31 cellular contexts compared by ENCODE assay signal in genomic region chr10:92384741-92385140, GRCh38.
"Had no signal": no experiment of that assay in that cellular context is flagged by ENCODE, and none has a peak within 500 bp of the region (broad histone marks: within the 10 kb centered on the region; RNA-seq: fewer than 3 reads in every experiment).

No MANE protein-coding gene starts in this region.

- H3K27ac ChIP-seq: adrenal gland, body of pancreas, esophagus muscularis mucosa, foreskin keratinocyte, gastrocnemius medialis, heart left ventricle, WERI-Rb-1 had no signal

- H3K4me1 ChIP-seq: adrenal gland, body of pancreas, esophagus muscularis mucosa, foreskin keratinocyte, gastrocnemius medialis had no signal

- H3K4me3 ChIP-seq: adrenal gland, body of pancreas, esophagus muscularis mucosa, gastrocnemius medialis, heart left ventricle had no signal

- H3K27me3 ChIP-seq: adrenal gland, esophagus muscularis mucosa, gastrocnemius medialis, heart left ventricle had no signal

- H3K9me3 ChIP-seq: adrenal gland, body of pancreas, esophagus muscularis mucosa, gastrocnemius medialis, heart left ventricle had no signal

- DNase-seq: activated B cell treated with CpG ODN at 0.5 μM for 24 hours; activated CD4-positive, alpha-beta T cell treated with anti-CD3 and anti-CD28 coated beads for 48 hours; activated CD4-positive, alpha-beta T cell treated with anti-CD3 and anti-CD28 coated beads, Interleukin-2, amount 50 U/mL, for 1 hour; activated CD4-positive, alpha-beta T cell treated with anti-CD3 and anti-CD28 coated beads, Interleukin-2, amount 50 U/mL, for 48 hours; activated CD8-positive, alpha-beta memory T cell treated with anti-CD3 and anti-CD28 coated beads for 24 hours; activated CD8-positive, alpha-beta T cell treated with anti-CD3 and anti-CD28 coated beads for 36 hours; activated effector memory CD4-positive, alpha-beta T cell treated with Interleukin-2 at 50 U/mL for 16 hours; activated naive CD4-positive, alpha-beta T cell treated with anti-CD3 and anti-CD28 coated beads for 36 hours; activated naive CD8-positive, alpha-beta T cell treated with anti-CD3 and anti-CD28 coated beads for 36 hours; activated naive CD8-positive, alpha-beta T cell treated with anti-CD3 and anti-CD28 coated beads, Interleukin-2, amount 50 U/mL, for 24 hours; activated T-cell treated with anti-CD3 and anti-CD28 coated beads, Interleukin-2, amount 50 U/mL, for 4 hours; adrenal gland; amygdala; aorta; body of pancreas; caudate nucleus; cortex of kidney; dermis blood vessel endothelial cell; effector CD4-positive, alpha-beta T cell; effector memory CD8-positive, alpha-beta T cell; foreskin keratinocyte; gastrocnemius medialis; glutamatergic neuron; heart left ventricle; hypothalamus; T-helper 17 cell; T1000; WERI-Rb-1 had no signal

- ATAC-seq: activated CD4-positive, CD25-positive, alpha-beta regulatory T cell treated with anti-CD3 and anti-CD28 coated beads, Interleukin-2, amount 50 U/mL, for 24 hours; activated CD8-positive, alpha-beta T cell treated with anti-CD3 and anti-CD28 coated beads for 36 hours; activated naive CD8-positive, alpha-beta T cell treated with anti-CD3 and anti-CD28 coated beads, Interleukin-2, amount 50 U/mL, for 24 hours; activated T-cell treated with anti-CD3 and anti-CD28 coated beads, Interleukin-2, amount 50 U/mL, for 4 hours; activated T-helper 17 cell treated with anti-CD3 and anti-CD28 coated beads, Interleukin-2, amount 50 U/mL, for 72 hours; body of pancreas; effector memory CD8-positive, alpha-beta T cell; foreskin keratinocyte; gastrocnemius medialis; heart left ventricle; T-helper 17 cell had no signal

- H3K36me3 ChIP-seq: adrenal gland, esophagus muscularis mucosa, gastrocnemius medialis, heart left ventricle, WERI-Rb-1 had no signal
